ENCODE assay signal across 15 cellular contexts in the genomic region with DNA sequence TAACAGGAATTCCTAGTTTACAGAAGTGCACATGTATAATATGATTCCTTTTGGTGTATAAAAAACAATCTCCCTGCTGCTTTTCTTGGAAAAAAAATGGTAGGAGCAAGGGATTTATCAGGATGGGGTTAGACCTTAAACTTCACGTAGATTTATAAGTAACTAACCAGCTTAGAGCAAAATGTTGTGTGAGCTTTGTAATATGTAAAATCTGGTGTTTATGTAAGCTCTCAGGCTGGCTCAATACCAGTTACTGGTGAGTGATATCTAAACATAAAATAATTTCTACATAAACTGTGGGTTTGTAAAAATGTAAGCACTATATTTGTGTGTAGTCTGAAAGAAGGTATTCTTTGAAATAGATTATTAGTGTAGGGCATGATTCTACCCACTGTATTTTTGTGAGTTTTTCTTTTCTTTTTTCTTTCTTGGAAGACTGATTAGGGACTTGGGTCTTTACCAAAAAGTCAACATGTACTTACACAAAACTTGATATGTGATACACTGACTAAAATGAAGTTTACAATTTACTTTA.
DNase-seq lines count a peak whose midpoint lies in the region; ATAC-seq and TF ChIP-seq lines count a peak whose summit lies in the region.
"Had no signal": no experiment of that assay in that cellular context is flagged by ENCODE, and none has a peak within 500 bp of the region (broad histone marks: within the 10 kb centered on the region; RNA-seq: fewer than 3 reads in every experiment).

No MANE protein-coding gene starts in this region.

- no peak overlapping the region for H3K4me3 Mint-ChIP-seq in stimulated activated effector memory CD8-positive, alpha-beta T cell treated with anti-CD3 and anti-CD28 coated beads, Interleukin-12 subunit alpha, Interleukin-12 subunit beta, amount 100 ng/mL, for 72 hours
- H3K4me3 Mint-ChIP-seq: CD14-positive monocyte; CD8-positive, alpha-beta T cell; GM23338; H9 had no signal

- no peak overlapping the region for H3K27ac Mint-ChIP-seq in stimulated activated effector memory CD8-positive, alpha-beta T cell treated with anti-CD3 and anti-CD28 coated beads, Interleukin-12 subunit alpha, Interleukin-12 subunit beta, amount 100 ng/mL, for 72 hours
- H3K27ac Mint-ChIP-seq: CD14-positive monocyte; CD8-positive, alpha-beta T cell; GM23338; H9 had no signal

- ATAC-seq in stimulated activated effector memory CD8-positive, alpha-beta T cell treated with anti-CD3 and anti-CD28 coated beads, Interleukin-12 subunit alpha, Interleukin-12 subunit beta, amount 100 ng/mL, for 72 hours, result peak; percentile 59
- ATAC-seq in HG02759 (IDR thresholded peaks at IDR 0.05; ENCODE audit: unreplicated experiment) (no peak), gastroesophageal sphincter (no peak)
- ATAC-seq: CD8-positive, alpha-beta T cell; GM23338 had no signal

- in situ Hi-C loops in astrocyte of the cerebellum (cut with HindIII; ENCODE audit: low sequenced_read_pairs), result no loop called here

- no peaks in the 10 kb centered on the region for H3K27me3 ChIP-seq in gastroesophageal sphincter

- H3K36me3 Mint-ChIP-seq in stimulated activated effector memory CD8-positive, alpha-beta T cell treated with anti-CD3 and anti-CD28 coated beads, Interleukin-12 subunit alpha, Interleukin-12 subunit beta, amount 100 ng/mL, for 72 hours, result no peaks in the 10 kb centered on the region
- H3K36me3 Mint-ChIP-seq: CD14-positive monocyte; CD8-positive, alpha-beta T cell had no signal

- H3K27ac ChIP-seq in gastroesophageal sphincter, result no peak overlapping the region

- TF ChIP-seq CTCF in HFF-Myc (IDR thresholded peaks at IDR 0.05; ENCODE audit: low read depth, low read length, missing control alignments), result no peak
- no peak for TF ChIP-seq CTCF in astrocyte of the cerebellum (IDR thresholded peaks at IDR 0.05; ENCODE audit: low read depth, low read length, missing control alignments)
- TF ChIP-seq CTCF in fibroblast of villous mesenchyme (IDR thresholded peaks at IDR 0.05; ENCODE audit: insufficient read depth, low read depth, low read length), result no peak
- TF ChIP-seq CTCF in gastroesophageal sphincter (IDR thresholded peaks at IDR 0.05), result no peak

- peaks cover 3% of the 10 kb centered on the region for H3K4me1 Mint-ChIP-seq in stimulated activated effector memory CD8-positive, alpha-beta T cell treated with anti-CD3 and anti-CD28 coated beads, Interleukin-12 subunit alpha, Interleukin-12 subunit beta, amount 100 ng/mL, for 72 hours
- H3K4me1 Mint-ChIP-seq: CD14-positive monocyte, GM23338, H9 had no signal

- DNase-seq in HFF-Myc (ENCODE audit: extremely low read depth, low read depth) (peak; percentile 7), astrocyte of the cerebellum (ENCODE audit: low read depth) (peak; percentile 6), fibroblast of villous mesenchyme (ENCODE audit: low read depth) (peak; percentile 1), SIG-M5 (lab: John Stamatoyannopoulos, UW) (no peak)
- no peak for DNase-seq in stimulated activated effector memory CD8-positive, alpha-beta T cell treated with anti-CD3 and anti-CD28 coated beads, Interleukin-12 subunit alpha, Interleukin-12 subunit beta, amount 100 ng/mL, for 72 hours (ENCODE audit: low spot score in 2 of 2)
- DNase-seq: CD8-positive, alpha-beta T cell; COR-L47; DMS153; DMS79 treated with DMSO at 0.1 percent for 48 hours; EL; H9 had no signal

- H3K9me3 Mint-ChIP-seq in stimulated activated effector memory CD8-positive, alpha-beta T cell treated with anti-CD3 and anti-CD28 coated beads, Interleukin-12 subunit alpha, Interleukin-12 subunit beta, amount 100 ng/mL, for 72 hours, result peaks cover 3% of the 10 kb centered on the region

- no peak for TF ChIP-seq POLR2A in gastroesophageal sphincter (IDR thresholded peaks at IDR 0.05)

- no peak overlapping the region for H3K4me3 ChIP-seq in HFF-Myc (replicated peaks; ENCODE audit: low read depth, low read length)
- no peak overlapping the region for H3K4me3 ChIP-seq in astrocyte of the cerebellum (ENCODE audit: low read depth, low read length)
- H3K4me3 ChIP-seq in fibroblast of villous mesenchyme (ENCODE audit: low read depth, low read length), result no peak overlapping the region
- H3K4me3 ChIP-seq in gastroesophageal sphincter, result no peak overlapping the region
- H3K4me3 ChIP-seq: GM23338 had no signal

- no peak for TF ChIP-seq EP300 in gastroesophageal sphincter (IDR thresholded peaks at IDR 0.05)

- no peaks in the 10 kb centered on the region for H3K4me1 ChIP-seq in gastroesophageal sphincter

- H3K36me3 ChIP-seq in gastroesophageal sphincter, result no peaks in the 10 kb centered on the region

- no peaks in the 10 kb centered on the region for H3K9me3 ChIP-seq in gastroesophageal sphincter

- 29 to 41% methylated on average over 1 of the region's 1 CpG for WGBS in gastroesophageal sphincter (ENCODE audit: low coverage in 1 of 2), 2 donors

Comparison
In these comparisons a context has a peak if more than half of its experiments do, and no peak if none do; other contexts are left out.
1. DNase-seq: peak in HFF-Myc (single experiment), astrocyte of the cerebellum (single experiment) and fibroblast of villous mesenchyme (single experiment); none in stimulated activated effector memory CD8-positive, alpha-beta T cell treated with anti-CD3 and anti-CD28 coated beads, Interleukin-12 subunit alpha, Interleukin-12 subunit beta, amount 100 ng/mL, for 72 hours (0 of 2) and SIG-M5 (single experiment).